Comparison of ENCODE assay signal across 2 cellular contexts in the genomic region with DNA sequence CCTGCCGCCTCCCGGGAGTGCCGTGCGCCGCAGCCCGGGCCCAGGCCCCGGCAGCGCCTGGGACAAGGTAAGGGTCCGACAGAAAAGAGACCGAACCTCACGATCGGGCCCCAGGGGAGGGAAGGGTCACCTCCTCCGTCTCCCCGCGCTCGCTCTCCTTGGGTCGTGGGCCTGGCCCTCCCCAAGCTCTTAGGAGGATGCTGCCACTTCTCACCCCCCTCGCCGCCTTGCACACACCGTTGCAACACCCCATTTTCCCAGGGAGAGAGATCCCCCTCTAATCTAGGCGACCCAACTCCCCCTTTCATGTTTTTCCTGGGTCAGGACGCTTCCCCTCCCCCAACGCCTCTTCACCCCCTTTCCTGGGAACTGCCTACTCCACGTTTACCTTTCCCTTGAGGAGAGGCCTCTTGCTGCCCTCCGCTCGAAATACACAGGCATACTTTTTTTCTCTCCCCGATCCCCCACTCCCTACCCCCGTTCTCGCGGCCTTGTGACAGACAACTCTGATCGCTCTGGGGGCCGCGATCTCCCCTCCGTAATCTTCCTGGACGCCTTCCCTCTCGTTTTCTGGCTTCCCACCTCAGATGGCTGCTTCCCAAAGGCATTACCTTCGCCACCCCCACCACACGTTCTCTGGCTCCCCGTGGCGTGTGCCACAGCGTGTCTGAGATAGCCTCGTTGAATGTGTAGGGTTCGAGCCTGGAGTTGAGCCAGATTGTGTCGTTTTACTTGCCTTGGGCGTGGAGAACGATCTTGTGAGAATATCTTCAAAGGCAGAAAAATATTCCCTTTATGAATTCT.
A peak's percentile ranks its signal among the peaks of the same experiment; 100 is the strongest.
TF ChIP-seq lines count a peak whose summit lies in the region.

No MANE protein-coding gene starts in this region.

TF ChIP-seq in WTC11, 78 proteins besides CTCF, POLR2A, EP300 and RAD21 (continues in another document):
- TF ChIP-seq, protein P1, sequence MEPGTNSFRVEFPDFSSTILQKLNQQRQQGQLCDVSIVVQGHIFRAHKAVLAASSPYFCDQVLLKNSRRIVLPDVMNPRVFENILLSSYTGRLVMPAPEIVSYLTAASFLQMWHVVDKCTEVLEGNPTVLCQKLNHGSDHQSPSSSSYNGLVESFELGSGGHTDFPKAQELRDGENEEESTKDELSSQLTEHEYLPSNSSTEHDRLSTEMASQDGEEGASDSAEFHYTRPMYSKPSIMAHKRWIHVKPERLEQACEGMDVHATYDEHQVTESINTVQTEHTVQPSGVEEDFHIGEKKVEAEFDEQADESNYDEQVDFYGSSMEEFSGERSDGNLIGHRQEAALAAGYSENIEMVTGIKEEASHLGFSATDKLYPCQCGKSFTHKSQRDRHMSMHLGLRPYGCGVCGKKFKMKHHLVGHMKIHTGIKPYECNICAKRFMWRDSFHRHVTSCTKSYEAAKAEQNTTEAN (CRISPR knock-in tag; IDR thresholded peaks at IDR 0.05) = 0 out of 2 replicates have a peak, but pooled peaks have one; percentile 47
- TF ChIP-seq USF1 (CRISPR knock-in tag; IDR thresholded peaks at IDR 0.05) (0 out of 2 replicates have a peak, but pooled peaks have one; percentile 38), JUN (CRISPR knock-in tag; IDR thresholded peaks at IDR 0.05) (peak; percentile 72; the same call in 1 of the 2 replicates), ETV6 (CRISPR knock-in tag; IDR thresholded peaks at IDR 0.05) (no peak), MXD4 (CRISPR knock-in tag; IDR thresholded peaks at IDR 0.05; ENCODE audit: borderline replicate concordance) (no peak), MAX (CRISPR knock-in tag; IDR thresholded peaks at IDR 0.05) (0 out of 2 replicates have a peak, but pooled peaks have one; percentile 18), NR2C2 (CRISPR knock-in tag; IDR thresholded peaks at IDR 0.05) (no peak), FOXP4 (CRISPR knock-in tag; IDR thresholded peaks at IDR 0.05) (no peak)
- TF ChIP-seq, protein P2, sequence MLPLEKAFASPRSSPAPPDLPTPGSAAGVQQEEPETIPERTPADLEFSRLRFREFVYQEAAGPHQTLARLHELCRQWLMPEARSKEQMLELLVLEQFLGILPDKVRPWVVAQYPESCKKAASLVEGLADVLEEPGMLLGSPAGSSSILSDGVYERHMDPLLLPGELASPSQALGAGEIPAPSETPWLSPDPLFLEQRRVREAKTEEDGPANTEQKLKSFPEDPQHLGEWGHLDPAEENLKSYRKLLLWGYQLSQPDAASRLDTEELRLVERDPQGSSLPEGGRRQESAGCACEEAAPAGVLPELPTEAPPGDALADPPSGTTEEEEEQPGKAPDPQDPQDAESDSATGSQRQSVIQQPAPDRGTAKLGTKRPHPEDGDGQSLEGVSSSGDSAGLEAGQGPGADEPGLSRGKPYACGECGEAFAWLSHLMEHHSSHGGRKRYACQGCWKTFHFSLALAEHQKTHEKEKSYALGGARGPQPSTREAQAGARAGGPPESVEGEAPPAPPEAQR (CRISPR knock-in tag; IDR thresholded peaks at IDR 0.05) = no peak
- TF ChIP-seq, protein P3, sequence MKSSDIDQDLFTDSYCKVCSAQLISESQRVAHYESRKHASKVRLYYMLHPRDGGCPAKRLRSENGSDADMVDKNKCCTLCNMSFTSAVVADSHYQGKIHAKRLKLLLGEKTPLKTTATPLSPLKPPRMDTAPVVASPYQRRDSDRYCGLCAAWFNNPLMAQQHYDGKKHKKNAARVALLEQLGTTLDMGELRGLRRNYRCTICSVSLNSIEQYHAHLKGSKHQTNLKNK (CRISPR knock-in tag; IDR thresholded peaks at IDR 0.05) = no peak
- TF ChIP-seq, protein P4, sequence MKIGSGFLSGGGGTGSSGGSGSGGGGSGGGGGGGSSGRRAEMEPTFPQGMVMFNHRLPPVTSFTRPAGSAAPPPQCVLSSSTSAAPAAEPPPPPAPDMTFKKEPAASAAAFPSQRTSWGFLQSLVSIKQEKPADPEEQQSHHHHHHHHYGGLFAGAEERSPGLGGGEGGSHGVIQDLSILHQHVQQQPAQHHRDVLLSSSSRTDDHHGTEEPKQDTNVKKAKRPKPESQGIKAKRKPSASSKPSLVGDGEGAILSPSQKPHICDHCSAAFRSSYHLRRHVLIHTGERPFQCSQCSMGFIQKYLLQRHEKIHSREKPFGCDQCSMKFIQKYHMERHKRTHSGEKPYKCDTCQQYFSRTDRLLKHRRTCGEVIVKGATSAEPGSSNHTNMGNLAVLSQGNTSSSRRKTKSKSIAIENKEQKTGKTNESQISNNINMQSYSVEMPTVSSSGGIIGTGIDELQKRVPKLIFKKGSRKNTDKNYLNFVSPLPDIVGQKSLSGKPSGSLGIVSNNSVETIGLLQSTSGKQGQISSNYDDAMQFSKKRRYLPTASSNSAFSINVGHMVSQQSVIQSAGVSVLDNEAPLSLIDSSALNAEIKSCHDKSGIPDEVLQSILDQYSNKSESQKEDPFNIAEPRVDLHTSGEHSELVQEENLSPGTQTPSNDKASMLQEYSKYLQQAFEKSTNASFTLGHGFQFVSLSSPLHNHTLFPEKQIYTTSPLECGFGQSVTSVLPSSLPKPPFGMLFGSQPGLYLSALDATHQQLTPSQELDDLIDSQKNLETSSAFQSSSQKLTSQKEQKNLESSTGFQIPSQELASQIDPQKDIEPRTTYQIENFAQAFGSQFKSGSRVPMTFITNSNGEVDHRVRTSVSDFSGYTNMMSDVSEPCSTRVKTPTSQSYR (CRISPR knock-in tag; IDR thresholded peaks at IDR 0.05) = peak; percentile 2
- TF ChIP-seq, protein P5, sequence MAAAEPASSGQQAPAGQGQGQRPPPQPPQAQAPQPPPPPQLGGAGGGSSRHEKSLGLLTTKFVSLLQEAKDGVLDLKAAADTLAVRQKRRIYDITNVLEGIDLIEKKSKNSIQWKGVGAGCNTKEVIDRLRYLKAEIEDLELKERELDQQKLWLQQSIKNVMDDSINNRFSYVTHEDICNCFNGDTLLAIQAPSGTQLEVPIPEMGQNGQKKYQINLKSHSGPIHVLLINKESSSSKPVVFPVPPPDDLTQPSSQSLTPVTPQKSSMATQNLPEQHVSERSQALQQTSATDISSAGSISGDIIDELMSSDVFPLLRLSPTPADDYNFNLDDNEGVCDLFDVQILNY (CRISPR knock-in tag; IDR thresholded peaks at IDR 0.05) = no peak

TF ChIP-seq in HepG2, 621 proteins besides CTCF, POLR2A, EP300 and RAD21 (continues in another document):
- TF ChIP-seq ZKSCAN8 (CRISPR knock-in tag; IDR thresholded peaks at IDR 0.05; ENCODE audit: borderline replicate concordance) = no peak
- peak; percentile 10 for TF ChIP-seq HNRNPK (IDR thresholded peaks at IDR 0.05; ENCODE audit: low read depth, low read length, poor library complexity, severe bottlenecking)
- TF ChIP-seq POGK (CRISPR knock-in tag; conservative IDR thresholded peaks at IDR 0.05) = 0 out of 2 replicates have a peak, but pooled peaks have one; percentile 17
- TF ChIP-seq SIX1 (CRISPR knock-in tag; IDR thresholded peaks at IDR 0.05; ENCODE audit: borderline replicate concordance) = no peak
- peak; percentile 24; the same call in 1 of the 2 replicates for TF ChIP-seq ELF4 (CRISPR knock-in tag; IDR thresholded peaks at IDR 0.05; ENCODE audit: borderline replicate concordance)
- peak; percentile 54; the same call in 1 of the 2 replicates for TF ChIP-seq SPEN (CRISPR knock-in tag; IDR thresholded peaks at IDR 0.05; ENCODE audit: low read depth)
- TF ChIP-seq, protein P6, sequence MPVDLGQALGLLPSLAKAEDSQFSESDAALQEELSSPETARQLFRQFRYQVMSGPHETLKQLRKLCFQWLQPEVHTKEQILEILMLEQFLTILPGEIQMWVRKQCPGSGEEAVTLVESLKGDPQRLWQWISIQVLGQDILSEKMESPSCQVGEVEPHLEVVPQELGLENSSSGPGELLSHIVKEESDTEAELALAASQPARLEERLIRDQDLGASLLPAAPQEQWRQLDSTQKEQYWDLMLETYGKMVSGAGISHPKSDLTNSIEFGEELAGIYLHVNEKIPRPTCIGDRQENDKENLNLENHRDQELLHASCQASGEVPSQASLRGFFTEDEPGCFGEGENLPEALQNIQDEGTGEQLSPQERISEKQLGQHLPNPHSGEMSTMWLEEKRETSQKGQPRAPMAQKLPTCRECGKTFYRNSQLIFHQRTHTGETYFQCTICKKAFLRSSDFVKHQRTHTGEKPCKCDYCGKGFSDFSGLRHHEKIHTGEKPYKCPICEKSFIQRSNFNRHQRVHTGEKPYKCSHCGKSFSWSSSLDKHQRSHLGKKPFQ (CRISPR knock-in tag; IDR thresholded peaks at IDR 0.05; ENCODE audit: insufficient replicate concordance) = peak; percentile 47
- peak; percentile 69 for TF ChIP-seq PHF8 (CRISPR knock-in tag; IDR thresholded peaks at IDR 0.05)
- TF ChIP-seq PRPF4 (IDR thresholded peaks at IDR 0.05; ENCODE audit: low read depth, low read length, poor library complexity, severe bottlenecking) = peak; percentile 73
- no peak for TF ChIP-seq SOX6 (IDR thresholded peaks at IDR 0.05)
- TF ChIP-seq SOX6 (CRISPR knock-in tag; IDR thresholded peaks at IDR 0.05) = peak; percentile 35; the same call in 1 of the 2 replicates
- TF ChIP-seq ARID5B (CRISPR knock-in tag; IDR thresholded peaks at IDR 0.05) = no peak
- peak; percentile 43 for TF ChIP-seq IKZF4 (CRISPR knock-in tag; IDR thresholded peaks at IDR 0.05; ENCODE audit: borderline replicate concordance, low read depth, not compliant biosample characterization)
- 0 out of 2 replicates have a peak, but pooled peaks have one; percentile 30 for TF ChIP-seq TFE3 (CRISPR knock-in tag; IDR thresholded peaks at IDR 0.05)
- 0 out of 2 replicates have a peak, but pooled peaks have one; percentile 6 for TF ChIP-seq RARA (CRISPR knock-in tag; IDR thresholded peaks at IDR 0.05)
- TF ChIP-seq, protein P7, sequence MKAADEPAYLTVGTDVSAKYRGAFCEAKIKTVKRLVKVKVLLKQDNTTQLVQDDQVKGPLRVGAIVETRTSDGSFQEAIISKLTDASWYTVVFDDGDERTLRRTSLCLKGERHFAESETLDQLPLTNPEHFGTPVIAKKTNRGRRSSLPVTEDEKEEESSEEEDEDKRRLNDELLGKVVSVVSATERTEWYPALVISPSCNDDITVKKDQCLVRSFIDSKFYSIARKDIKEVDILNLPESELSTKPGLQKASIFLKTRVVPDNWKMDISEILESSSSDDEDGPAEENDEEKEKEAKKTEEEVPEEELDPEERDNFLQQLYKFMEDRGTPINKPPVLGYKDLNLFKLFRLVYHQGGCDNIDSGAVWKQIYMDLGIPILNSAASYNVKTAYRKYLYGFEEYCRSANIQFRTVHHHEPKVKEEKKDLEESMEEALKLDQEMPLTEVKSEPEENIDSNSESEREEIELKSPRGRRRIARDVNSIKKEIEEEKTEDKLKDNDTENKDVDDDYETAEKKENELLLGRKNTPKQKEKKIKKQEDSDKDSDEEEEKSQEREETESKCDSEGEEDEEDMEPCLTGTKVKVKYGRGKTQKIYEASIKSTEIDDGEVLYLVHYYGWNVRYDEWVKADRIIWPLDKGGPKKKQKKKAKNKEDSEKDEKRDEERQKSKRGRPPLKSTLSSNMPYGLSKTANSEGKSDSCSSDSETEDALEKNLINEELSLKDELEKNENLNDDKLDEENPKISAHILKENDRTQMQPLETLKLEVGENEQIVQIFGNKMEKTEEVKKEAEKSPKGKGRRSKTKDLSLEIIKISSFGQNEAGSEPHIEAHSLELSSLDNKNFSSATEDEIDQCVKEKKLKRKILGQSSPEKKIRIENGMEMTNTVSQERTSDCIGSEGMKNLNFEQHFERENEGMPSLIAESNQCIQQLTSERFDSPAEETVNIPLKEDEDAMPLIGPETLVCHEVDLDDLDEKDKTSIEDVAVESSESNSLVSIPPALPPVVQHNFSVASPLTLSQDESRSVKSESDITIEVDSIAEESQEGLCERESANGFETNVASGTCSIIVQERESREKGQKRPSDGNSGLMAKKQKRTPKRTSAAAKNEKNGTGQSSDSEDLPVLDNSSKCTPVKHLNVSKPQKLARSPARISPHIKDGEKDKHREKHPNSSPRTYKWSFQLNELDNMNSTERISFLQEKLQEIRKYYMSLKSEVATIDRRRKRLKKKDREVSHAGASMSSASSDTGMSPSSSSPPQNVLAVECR (CRISPR knock-in tag; IDR thresholded peaks at IDR 0.05; ENCODE audit: borderline replicate concordance) = peak; percentile 56
- TF ChIP-seq ZNF225 (CRISPR knock-in tag; IDR thresholded peaks at IDR 0.05) = peak; percentile 65; the same call in 1 of the 2 replicates
- no peak for TF ChIP-seq NCOA2 (CRISPR knock-in tag; IDR thresholded peaks at IDR 0.05)
